ENCODE assay signal across 8 cellular contexts in the genomic region with DNA sequence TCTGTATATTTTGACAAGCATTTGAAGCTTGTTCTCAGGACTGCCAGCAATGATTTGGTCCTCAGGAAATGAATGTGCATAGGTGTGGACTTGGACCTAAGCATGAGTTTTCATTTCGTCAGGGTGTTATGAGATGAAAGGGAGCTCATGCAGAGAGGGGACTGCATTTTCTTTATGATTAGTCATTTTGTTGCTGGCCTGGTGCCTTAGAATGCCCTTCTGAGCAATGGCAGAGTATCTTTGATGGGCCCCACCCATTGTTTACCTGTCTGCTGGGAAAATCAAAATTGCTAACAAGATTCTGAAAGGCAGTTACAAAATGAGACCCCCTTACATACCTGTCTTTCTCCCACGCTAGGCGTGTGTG. TPM values are rescaled to one million over a fixed set of nuclear protein-coding genes. Genes with fewer than 3 reads are reported as not detected.
DNase-seq lines count a peak whose midpoint lies in the region; ATAC-seq and TF ChIP-seq lines count a peak whose summit lies in the region.

No MANE protein-coding gene starts in this region.

- H3K4me3 Mint-ChIP-seq in IgD-negative memory B cell: peak overlapping the region in 3 of 4 donors; percentile 20 to 55 (median 21)
- H3K4me3 Mint-ChIP-seq in CD8-positive, alpha-beta T cell: no peak overlapping the region

- ATAC-seq in GM21515 (IDR thresholded peaks at IDR 0.05; ENCODE audit: unreplicated experiment) (peak; percentile 39), foreskin keratinocyte (peak; percentile 67)
- ATAC-seq in CD8-positive, alpha-beta T cell: no peak

- peaks cover 21 to 34% (median 22%) of the 10 kb centered on the region in 3 donors for H3K4me1 Mint-ChIP-seq in IgD-negative memory B cell
- peaks cover 4% of the 10 kb centered on the region for H3K4me1 Mint-ChIP-seq in CD8-positive, alpha-beta T cell (ENCODE audit: low read depth)

- H3K4me3 ChIP-seq in sigmoid colon: no peak overlapping the region
- no peak overlapping the region for H3K4me3 ChIP-seq in CD8-positive, alpha-beta T cell (ENCODE audit: low read depth, low read length)

- intact Hi-C loops in sigmoid colon (cut with DNase I): loop anchor here (5.0 kb wide), 1 partner anchor 212 kb away; no protein-coding TSS in a partner anchor
- intact Hi-C loops in CD8-positive, alpha-beta T cell (cut with DNase I, micrococcal nuclease): loop anchor here (2.0 to 10.0 kb wide), 2 partner anchors 733 to 879 kb away; no protein-coding TSS in a partner anchor

- peak overlapping the region; percentile 70 for H3K27ac ChIP-seq in foreskin keratinocyte
- peak overlapping the region in 1 of 4 donors; percentile 31 for H3K27ac ChIP-seq in sigmoid colon
- no peak overlapping the region for H3K27ac ChIP-seq in CD8-positive, alpha-beta T cell (ENCODE audit: low read depth, low read length)

- H3K4me1 ChIP-seq in foreskin keratinocyte (peaks cover 11% of the 10 kb centered on the region), sigmoid colon (peaks cover 0 to 22% (median 8%) of the 10 kb centered on the region in 4 donors)
- H3K4me1 ChIP-seq in CD8-positive, alpha-beta T cell (ENCODE audit: insufficient read depth, low read length): no peaks in the 10 kb centered on the region

- no peaks in the 10 kb centered on the region for H3K27me3 ChIP-seq in foreskin keratinocyte
- H3K27me3 ChIP-seq in sigmoid colon: no peaks in the 10 kb centered on the region
- no peaks in the 10 kb centered on the region for H3K27me3 ChIP-seq in CD8-positive, alpha-beta T cell (ENCODE audit: insufficient read depth, low read length)

- CTCF ChIA-PET in CD8-positive, alpha-beta T cell (lab: Charles Lee): interaction anchor here (0.6 to 9.4 kb wide), 5 partner anchors 394 to 734 kb away, joined by 3 to 164 read pairs (median 3); no protein-coding TSS in a partner anchor

- no peaks in the 10 kb centered on the region for H3K27me3 Mint-ChIP-seq in IgD-negative memory B cell
- peaks cover 7% of the 10 kb centered on the region for H3K27me3 Mint-ChIP-seq in CD8-positive, alpha-beta T cell (ENCODE audit: low read depth)

- H3K9me3 Mint-ChIP-seq in IgD-negative memory B cell: no peaks in the 10 kb centered on the region
- no peaks in the 10 kb centered on the region for H3K9me3 Mint-ChIP-seq in CD8-positive, alpha-beta T cell

- H3K27ac Mint-ChIP-seq in IgD-negative memory B cell: peak overlapping the region; percentile 81 to 97 (median 95)
- H3K27ac Mint-ChIP-seq in CD8-positive, alpha-beta T cell: no peak overlapping the region

- WGBS in sigmoid colon, 2 donors: 48 to 70% methylated on average over 3 of the region's 3 CpGs

- DNase-seq in EH (ENCODE audit: low read depth): peak; percentile 23
- DNase-seq in foreskin keratinocyte: peak; percentile 49 to 76
- DNase-seq in sigmoid colon: no peak
- no peak for DNase-seq in NCI-H1092 treated with DMSO at 0.1 percent for 48 hours (lab: John Stamatoyannopoulos, UW)
- DNase-seq in NCI-H2029 (lab: John Stamatoyannopoulos, UW): no peak
- no peak for DNase-seq in CD8-positive, alpha-beta T cell

- no peaks in the 10 kb centered on the region for H3K9me3 ChIP-seq in sigmoid colon
- H3K9me3 ChIP-seq in CD8-positive, alpha-beta T cell (ENCODE audit: low read length): no peaks in the 10 kb centered on the region

- TF ChIP-seq POLR2A in sigmoid colon (IDR thresholded peaks at IDR 0.05): no peak

- POLR2A ChIA-PET in CD8-positive, alpha-beta T cell (lab: Charles Lee): no interaction called here

- peaks cover 0 to 12% (median 0%) of the 10 kb centered on the region in 4 donors for H3K36me3 ChIP-seq in sigmoid colon
- H3K36me3 ChIP-seq in CD8-positive, alpha-beta T cell (ENCODE audit: insufficient read depth, low read length): no peaks in the 10 kb centered on the region

- H3K36me3 Mint-ChIP-seq in IgD-negative memory B cell: no peaks in the 10 kb centered on the region
- no peaks in the 10 kb centered on the region for H3K36me3 Mint-ChIP-seq in CD8-positive, alpha-beta T cell

- TF ChIP-seq CTCF in foreskin keratinocyte (conservative IDR thresholded peaks at IDR 0.05): no peak
- no peak for TF ChIP-seq CTCF in sigmoid colon (IDR thresholded peaks at IDR 0.05)
- TF ChIP-seq CTCF in CD8-positive, alpha-beta T cell (IDR thresholded peaks at IDR 0.05): no peak

- TF ChIP-seq EP300 in sigmoid colon (IDR thresholded peaks at IDR 0.05): no peak

RNA-seq across cellular contexts. Expression of gene MTHFD1L, which starts 51.5 kb away (rescaled TPM):
- polyA plus RNA-seq in IgD-negative memory B cell (1.9 TPM), foreskin keratinocyte (33.8 and 36.4 TPM in 2 replicates), sigmoid colon (10 to 100 TPM in 1 of 3 donors, 1 to 10 TPM in 1, under 1 TPM in 1; 0.60 to 12.2 (median 1.4) TPM)
- total RNA-seq in foreskin keratinocyte (44.5 and 45.7 TPM in 2 replicates), sigmoid colon (10 to 100 TPM in 1 of 4 donors, 1 to 10 TPM in 3; 2.5 to 17.9 (median 5.6) TPM)
- total RNA-seq in CD8-positive, alpha-beta T cell: 1 to 10 TPM; 7.8 to 9.6 TPM

Comparison
In these comparisons a context has a peak if more than half of its experiments do, and no peak if none do; other contexts are left out.
1. DNase-seq: peak in EH (single experiment) and foreskin keratinocyte (2 of 2); none in sigmoid colon (single experiment), NCI-H1092 treated with DMSO at 0.1 percent for 48 hours (single experiment), NCI-H2029 (single experiment) and CD8-positive, alpha-beta T cell (0 of 7).